ENCODE assay signal across 1 cellular context in genomic region chr7:106717997-106718871, GRCh38.
TF ChIP-seq lines count a peak whose summit lies in the region.

No MANE protein-coding gene starts in this region.

TF ChIP-seq in K562, 482 proteins besides CTCF, POLR2A, EP300 and RAD21 (continued from another document and continues in another):
- TF ChIP-seq ERF (CRISPR knock-in tag; IDR thresholded peaks at IDR 0.05), result 0 out of 2 replicates have a peak, but pooled peaks have one; percentile 36
- TF ChIP-seq ZNF354B (CRISPR knock-in tag; IDR thresholded peaks at IDR 0.05), result no peak
- TF ChIP-seq PBX2 (CRISPR knock-in tag; IDR thresholded peaks at IDR 0.05; ENCODE audit: low read depth), result no peak
- no peak for TF ChIP-seq PBX2 (tag; conservative IDR thresholded peaks at IDR 0.05; ENCODE audit: low read depth)
- TF ChIP-seq ZNF76 (CRISPR knock-in tag; IDR thresholded peaks at IDR 0.05; ENCODE audit: borderline replicate concordance), result no peak
- TF ChIP-seq TFAM (CRISPR knock-in tag; conservative IDR thresholded peaks at IDR 0.05), result no peak
- peak; percentile 70 for TF ChIP-seq E2F8 (IDR thresholded peaks at IDR 0.05; ENCODE audit: low read depth, partially characterized antibody)
- no peak for TF ChIP-seq ZNF445 (CRISPR knock-in tag; IDR thresholded peaks at IDR 0.05; ENCODE audit: low read depth)
- TF ChIP-seq, protein P1, sequence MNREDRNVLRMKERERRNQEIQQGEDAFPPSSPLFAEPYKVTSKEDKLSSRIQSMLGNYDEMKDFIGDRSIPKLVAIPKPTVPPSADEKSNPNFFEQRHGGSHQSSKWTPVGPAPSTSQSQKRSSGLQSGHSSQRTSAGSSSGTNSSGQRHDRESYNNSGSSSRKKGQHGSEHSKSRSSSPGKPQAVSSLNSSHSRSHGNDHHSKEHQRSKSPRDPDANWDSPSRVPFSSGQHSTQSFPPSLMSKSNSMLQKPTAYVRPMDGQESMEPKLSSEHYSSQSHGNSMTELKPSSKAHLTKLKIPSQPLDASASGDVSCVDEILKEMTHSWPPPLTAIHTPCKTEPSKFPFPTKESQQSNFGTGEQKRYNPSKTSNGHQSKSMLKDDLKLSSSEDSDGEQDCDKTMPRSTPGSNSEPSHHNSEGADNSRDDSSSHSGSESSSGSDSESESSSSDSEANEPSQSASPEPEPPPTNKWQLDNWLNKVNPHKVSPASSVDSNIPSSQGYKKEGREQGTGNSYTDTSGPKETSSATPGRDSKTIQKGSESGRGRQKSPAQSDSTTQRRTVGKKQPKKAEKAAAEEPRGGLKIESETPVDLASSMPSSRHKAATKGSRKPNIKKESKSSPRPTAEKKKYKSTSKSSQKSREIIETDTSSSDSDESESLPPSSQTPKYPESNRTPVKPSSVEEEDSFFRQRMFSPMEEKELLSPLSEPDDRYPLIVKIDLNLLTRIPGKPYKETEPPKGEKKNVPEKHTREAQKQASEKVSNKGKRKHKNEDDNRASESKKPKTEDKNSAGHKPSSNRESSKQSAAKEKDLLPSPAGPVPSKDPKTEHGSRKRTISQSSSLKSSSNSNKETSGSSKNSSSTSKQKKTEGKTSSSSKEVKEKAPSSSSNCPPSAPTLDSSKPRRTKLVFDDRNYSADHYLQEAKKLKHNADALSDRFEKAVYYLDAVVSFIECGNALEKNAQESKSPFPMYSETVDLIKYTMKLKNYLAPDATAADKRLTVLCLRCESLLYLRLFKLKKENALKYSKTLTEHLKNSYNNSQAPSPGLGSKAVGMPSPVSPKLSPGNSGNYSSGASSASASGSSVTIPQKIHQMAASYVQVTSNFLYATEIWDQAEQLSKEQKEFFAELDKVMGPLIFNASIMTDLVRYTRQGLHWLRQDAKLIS (CRISPR knock-in tag; IDR thresholded peaks at IDR 0.05), result no peak
- TF ChIP-seq FOSL1 (tag; conservative IDR thresholded peaks at IDR 0.05), result peak; percentile 100
- TF ChIP-seq SIN3B (IDR thresholded peaks at IDR 0.05; ENCODE audit: low read depth), result no peak
- peak; percentile 76 for TF ChIP-seq ESRRA (IDR thresholded peaks at IDR 0.05; ENCODE audit: borderline replicate concordance, low read depth)
- no peak for TF ChIP-seq DNMT1 (IDR thresholded peaks at IDR 0.05)
- no peak for TF ChIP-seq ELF2 (CRISPR knock-in tag; IDR thresholded peaks at IDR 0.05)
- TF ChIP-seq JUNB (CRISPR knock-in tag; conservative IDR thresholded peaks at IDR 0.05), result no peak
- no peak for TF ChIP-seq MBD1 (CRISPR knock-in tag; IDR thresholded peaks at IDR 0.05)
- no peak for TF ChIP-seq STAT5B (CRISPR knock-in tag; IDR thresholded peaks at IDR 0.05)
- TF ChIP-seq PRMT5 (CRISPR knock-in tag; IDR thresholded peaks at IDR 0.05), result no peak
- TF ChIP-seq, protein P2, sequence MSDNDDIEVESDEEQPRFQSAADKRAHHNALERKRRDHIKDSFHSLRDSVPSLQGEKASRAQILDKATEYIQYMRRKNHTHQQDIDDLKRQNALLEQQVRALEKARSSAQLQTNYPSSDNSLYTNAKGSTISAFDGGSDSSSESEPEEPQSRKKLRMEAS (CRISPR knock-in tag; IDR thresholded peaks at IDR 0.05), result no peak
- peak; percentile 33 for TF ChIP-seq MEIS2 (IDR thresholded peaks at IDR 0.05; ENCODE audit: partially characterized antibody)
- no peak for TF ChIP-seq MED1 (CRISPR knock-in tag; IDR thresholded peaks at IDR 0.05; ENCODE audit: borderline replicate concordance)
- peak; percentile 76 for TF ChIP-seq KLF16 (IDR thresholded peaks at IDR 0.05)
- no peak for TF ChIP-seq ZNF717 (CRISPR knock-in tag; IDR thresholded peaks at IDR 0.05)
- no peak for TF ChIP-seq FOXJ3 (CRISPR knock-in tag; IDR thresholded peaks at IDR 0.05)
- TF ChIP-seq ZNF398 (CRISPR knock-in tag; IDR thresholded peaks at IDR 0.05), result no peak
- TF ChIP-seq HNRNPH1 (optimal IDR thresholded peaks at IDR 0.05; ENCODE audit: low read depth, low read length), result no peak
- no peak for TF ChIP-seq ZFPM2 (CRISPR knock-in tag; IDR thresholded peaks at IDR 0.05)
- TF ChIP-seq GABPB2 (CRISPR knock-in tag; conservative IDR thresholded peaks at IDR 0.05), result no peak
- no peak for TF ChIP-seq HNRNPLL (IDR thresholded peaks at IDR 0.05; ENCODE audit: low read depth, low read length, poor library complexity, severe bottlenecking)
- no peak for TF ChIP-seq SFPQ (IDR thresholded peaks at IDR 0.05; ENCODE audit: low read depth, low read length)
- TF ChIP-seq SRSF1 (IDR thresholded peaks at IDR 0.05; ENCODE audit: low read depth, low read length), result no peak
- TF ChIP-seq NCOA2 (IDR thresholded peaks at IDR 0.05; ENCODE audit: partially characterized antibody in 2 of 2), result peak; percentile 64 to 74
- TF ChIP-seq TEAD4 (IDR thresholded peaks at IDR 0.05; ENCODE audit: low read length), result peak; percentile 93
- TF ChIP-seq TEAD4 (CRISPR knock-in tag; IDR thresholded peaks at IDR 0.05; ENCODE audit: borderline replicate concordance), result no peak
- TF ChIP-seq NONO (IDR thresholded peaks at IDR 0.05; ENCODE audit: low read depth in 2 of 2, low read length in 1 of 2), result peak in 1 of 2 experiments; percentile 62; a peak in 1 of 4 replicates
- 0 out of 2 replicates have a peak, but pooled peaks have one; percentile 17 for TF ChIP-seq ZBTB17 (CRISPR knock-in tag; IDR thresholded peaks at IDR 0.05)
- TF ChIP-seq BRF2 (IDR thresholded peaks at IDR 0.05; ENCODE audit: borderline replicate concordance, insufficient read depth, insufficient read length), result no peak
- TF ChIP-seq YY1 (IDR thresholded peaks at IDR 0.05; ENCODE audit: borderline replicate concordance in 1 of 3, control insufficient read depth in 1 of 3, extremely low read depth in 1 of 3, insufficient read depth in 3 of 3, insufficient read length in 1 of 3, insufficient replicate concordance in 2 of 3, low read depth in 1 of 3, low read length in 2 of 3), result no peak
- no peak for TF ChIP-seq ZNF695 (CRISPR knock-in tag; IDR thresholded peaks at IDR 0.05)
- TF ChIP-seq CBFB (CRISPR knock-in tag; IDR thresholded peaks at IDR 0.05), result no peak
- no peak for TF ChIP-seq MIER1 (IDR thresholded peaks at IDR 0.05; ENCODE audit: low read depth)
- TF ChIP-seq, protein P3, sequence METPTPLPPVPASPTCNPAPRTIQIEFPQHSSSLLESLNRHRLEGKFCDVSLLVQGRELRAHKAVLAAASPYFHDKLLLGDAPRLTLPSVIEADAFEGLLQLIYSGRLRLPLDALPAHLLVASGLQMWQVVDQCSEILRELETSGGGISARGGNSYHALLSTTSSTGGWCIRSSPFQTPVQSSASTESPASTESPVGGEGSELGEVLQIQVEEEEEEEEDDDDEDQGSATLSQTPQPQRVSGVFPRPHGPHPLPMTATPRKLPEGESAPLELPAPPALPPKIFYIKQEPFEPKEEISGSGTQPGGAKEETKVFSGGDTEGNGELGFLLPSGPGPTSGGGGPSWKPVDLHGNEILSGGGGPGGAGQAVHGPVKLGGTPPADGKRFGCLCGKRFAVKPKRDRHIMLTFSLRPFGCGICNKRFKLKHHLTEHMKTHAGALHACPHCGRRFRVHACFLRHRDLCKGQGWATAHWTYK (CRISPR knock-in tag; IDR thresholded peaks at IDR 0.05), result no peak
- peak; percentile 97 for TF ChIP-seq JUND (IDR thresholded peaks at IDR 0.05; ENCODE audit: borderline replicate concordance, low read depth, low read length)
- TF ChIP-seq JUND (tag; IDR thresholded peaks at IDR 0.05; ENCODE audit: borderline replicate concordance, low read depth, low read length), result peak; percentile 94; the same call in 2 of the 3 replicates
- no peak for TF ChIP-seq ZNF586 (CRISPR knock-in tag; conservative IDR thresholded peaks at IDR 0.05)
- peak; percentile 82; the same call in 1 of the 2 replicates for TF ChIP-seq LCOR (CRISPR knock-in tag; IDR thresholded peaks at IDR 0.05)
- TF ChIP-seq THRAP3 (IDR thresholded peaks at IDR 0.05; ENCODE audit: borderline replicate concordance), result peak; percentile 28; the same call in 1 of the 2 replicates
- no peak for TF ChIP-seq RHOXF2B (CRISPR knock-in tag; conservative IDR thresholded peaks at IDR 0.05)
- TF ChIP-seq TCF7 (IDR thresholded peaks at IDR 0.05; ENCODE audit: borderline replicate concordance), result no peak
